Comparison of ENCODE assay signal across 20 cellular contexts in genomic region chr14:92802678-92803077, GRCh38.
"Had no signal": no experiment of that assay in that cellular context is flagged by ENCODE, and none has a peak within 500 bp of the region (broad histone marks: within the 10 kb centered on the region; RNA-seq: fewer than 3 reads in every experiment).

No MANE protein-coding gene starts in this region.

- ATAC-seq: Panc1, PC-3 had no signal

- H3K27ac ChIP-seq: RWPE1 had no signal

- DNase-seq: IMR-90; Karpas-422; KG1; MM.1S; NCI-H1092 treated with DMSO at 0.1 percent for 48 hours; NCI-H1436; NCI-H187; NCI-H2029; NCI-H2171 treated with DMSO at 0.1 percent for 48 hours; NCI-H2227 treated with DMSO at 0.1 percent for 48 hours; NCI-H524; NCI-H526 treated with DMSO at 0.1 percent for 48 hours; NCI-H748 treated with DMSO at 0.1 percent for 48 hours; NK-92 treated with Interleukin-12 subunit alpha and Interleukin-12 subunit beta, amount 100 ng/mL, for 24 hours; PC-3; SHP77; SK-N-SH; SW 1271 had no signal

- H3K9me3 ChIP-seq: SK-N-SH had no signal
